ENCODE assay signal across 1 cellular context in genomic region chr17:77385750-77386501, GRCh38.
TF ChIP-seq lines count a peak whose summit lies in the region.

No MANE protein-coding gene starts in this region.

TF ChIP-seq in HepG2, 621 proteins besides CTCF, POLR2A, EP300 and RAD21 (continued from another document and continues in another):
- TF ChIP-seq ZBTB38 (CRISPR knock-in tag; IDR thresholded peaks at IDR 0.05) (0 out of 2 replicates have a peak, but pooled peaks have one; percentile 57), ZGPAT (CRISPR knock-in tag; IDR thresholded peaks at IDR 0.05) (0 out of 2 replicates have a peak, but pooled peaks have one; percentile 23), ZNF138 (CRISPR knock-in tag; IDR thresholded peaks at IDR 0.05; ENCODE audit: low read depth) (no peak), GTF3A (CRISPR knock-in tag; conservative IDR thresholded peaks at IDR 0.05) (no peak), ZNF263 (CRISPR knock-in tag; IDR thresholded peaks at IDR 0.05) (no peak), ZMAT3 (CRISPR knock-in tag; conservative IDR thresholded peaks at IDR 0.05) (no peak), SOX6 (IDR thresholded peaks at IDR 0.05) (no peak), SOX6 (CRISPR knock-in tag; IDR thresholded peaks at IDR 0.05) (no peak), GPN1 (CRISPR knock-in tag; IDR thresholded peaks at IDR 0.05; ENCODE audit: borderline replicate concordance) (no peak), ZNF607 (CRISPR knock-in tag; IDR thresholded peaks at IDR 0.05; ENCODE audit: borderline replicate concordance) (no peak), ZNF570 (CRISPR knock-in tag; IDR thresholded peaks at IDR 0.05; ENCODE audit: borderline replicate concordance) (no peak), CBX2 (IDR thresholded peaks at IDR 0.05; ENCODE audit: low read depth, low read length) (no peak), CBX2 (CRISPR knock-in tag; IDR thresholded peaks at IDR 0.05; ENCODE audit: low read depth) (no peak), PHF8 (CRISPR knock-in tag; IDR thresholded peaks at IDR 0.05) (0 out of 2 replicates have a peak, but pooled peaks have one; percentile 20), PAF1 (CRISPR knock-in tag; IDR thresholded peaks at IDR 0.05) (0 out of 2 replicates have a peak, but pooled peaks have one; percentile 15), ZNF20 (CRISPR knock-in tag; IDR thresholded peaks at IDR 0.05) (no peak), ZNF224 (CRISPR knock-in tag; IDR thresholded peaks at IDR 0.05) (no peak), EED (CRISPR knock-in tag; IDR thresholded peaks at IDR 0.05) (no peak), HOXA7 (CRISPR knock-in tag; IDR thresholded peaks at IDR 0.05) (no peak), JUN (CRISPR knock-in tag; IDR thresholded peaks at IDR 0.05) (no peak), TERF1 (CRISPR knock-in tag; IDR thresholded peaks at IDR 0.05) (no peak), ARID2 (CRISPR knock-in tag; IDR thresholded peaks at IDR 0.05; ENCODE audit: borderline replicate concordance) (no peak), KLF16 (CRISPR knock-in tag; IDR thresholded peaks at IDR 0.05) (no peak), ZNF614 (CRISPR knock-in tag; IDR thresholded peaks at IDR 0.05; ENCODE audit: borderline replicate concordance) (no peak), TP53 (CRISPR knock-in tag; conservative IDR thresholded peaks at IDR 0.05) (no peak), ZNF720 (CRISPR knock-in tag; IDR thresholded peaks at IDR 0.05) (no peak), JUNB (CRISPR knock-in tag; IDR thresholded peaks at IDR 0.05; ENCODE audit: borderline replicate concordance) (no peak), KDM4B (CRISPR knock-in tag; IDR thresholded peaks at IDR 0.05) (no peak), SP1 (IDR thresholded peaks at IDR 0.05) (no peak), SP1 (CRISPR knock-in tag; IDR thresholded peaks at IDR 0.05) (no peak), ZEB1 (IDR thresholded peaks at IDR 0.05; ENCODE audit: insufficient replicate concordance, low read depth) (no peak), FOXO4 (CRISPR knock-in tag; conservative IDR thresholded peaks at IDR 0.05) (no peak), MXI1 (IDR thresholded peaks at IDR 0.05; ENCODE audit: borderline replicate concordance, low read depth, low read length) (no peak), ZNF792 (CRISPR knock-in tag; IDR thresholded peaks at IDR 0.05) (no peak), ZNF772 (CRISPR knock-in tag; IDR thresholded peaks at IDR 0.05) (no peak), AGO2 (optimal IDR thresholded peaks at IDR 0.05; ENCODE audit: low read depth, low read length) (peak; percentile 87), ZNF891 (CRISPR knock-in tag; IDR thresholded peaks at IDR 0.05) (no peak), MTA3 (CRISPR knock-in tag; IDR thresholded peaks at IDR 0.05) (no peak), ZNF780A (CRISPR knock-in tag; IDR thresholded peaks at IDR 0.05) (no peak), MYNN (CRISPR knock-in tag; IDR thresholded peaks at IDR 0.05; ENCODE audit: low read depth) (no peak), ZBTB20 (CRISPR knock-in tag; IDR thresholded peaks at IDR 0.05; ENCODE audit: borderline replicate concordance, low read depth) (no peak), NPAS2 (CRISPR knock-in tag; IDR thresholded peaks at IDR 0.05; ENCODE audit: borderline replicate concordance) (no peak), RXRA (CRISPR knock-in tag; IDR thresholded peaks at IDR 0.05) (peak; percentile 38; the same call in 1 of the 2 replicates), HOXA9 (CRISPR knock-in tag; IDR thresholded peaks at IDR 0.05; ENCODE audit: borderline replicate concordance) (no peak), ZNF142 (CRISPR knock-in tag; IDR thresholded peaks at IDR 0.05) (no peak), SNAI1 (CRISPR knock-in tag; IDR thresholded peaks at IDR 0.05; ENCODE audit: borderline replicate concordance) (no peak), MAFF (IDR thresholded peaks at IDR 0.05; ENCODE audit: low read depth, low read length) (no peak), ZNF101 (CRISPR knock-in tag; IDR thresholded peaks at IDR 0.05; ENCODE audit: borderline replicate concordance, low read depth) (no peak)
- TF ChIP-seq, protein P1, sequence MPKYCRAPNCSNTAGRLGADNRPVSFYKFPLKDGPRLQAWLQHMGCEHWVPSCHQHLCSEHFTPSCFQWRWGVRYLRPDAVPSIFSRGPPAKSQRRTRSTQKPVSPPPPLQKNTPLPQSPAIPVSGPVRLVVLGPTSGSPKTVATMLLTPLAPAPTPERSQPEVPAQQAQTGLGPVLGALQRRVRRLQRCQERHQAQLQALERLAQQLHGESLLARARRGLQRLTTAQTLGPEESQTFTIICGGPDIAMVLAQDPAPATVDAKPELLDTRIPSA (CRISPR knock-in tag; IDR thresholded peaks at IDR 0.05; ENCODE audit: borderline replicate concordance), result no peak
- TF ChIP-seq, protein P2, sequence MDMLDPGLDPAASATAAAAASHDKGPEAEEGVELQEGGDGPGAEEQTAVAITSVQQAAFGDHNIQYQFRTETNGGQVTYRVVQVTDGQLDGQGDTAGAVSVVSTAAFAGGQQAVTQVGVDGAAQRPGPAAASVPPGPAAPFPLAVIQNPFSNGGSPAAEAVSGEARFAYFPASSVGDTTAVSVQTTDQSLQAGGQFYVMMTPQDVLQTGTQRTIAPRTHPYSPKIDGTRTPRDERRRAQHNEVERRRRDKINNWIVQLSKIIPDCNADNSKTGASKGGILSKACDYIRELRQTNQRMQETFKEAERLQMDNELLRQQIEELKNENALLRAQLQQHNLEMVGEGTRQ (IDR thresholded peaks at IDR 0.05; ENCODE audit: low read depth, low read length), result 0 out of 2 replicates have a peak, but pooled peaks have one; percentile 3
- TF ChIP-seq, protein P2 (CRISPR knock-in tag; IDR thresholded peaks at IDR 0.05; ENCODE audit: borderline replicate concordance), result no peak
- TF ChIP-seq, protein P3, sequence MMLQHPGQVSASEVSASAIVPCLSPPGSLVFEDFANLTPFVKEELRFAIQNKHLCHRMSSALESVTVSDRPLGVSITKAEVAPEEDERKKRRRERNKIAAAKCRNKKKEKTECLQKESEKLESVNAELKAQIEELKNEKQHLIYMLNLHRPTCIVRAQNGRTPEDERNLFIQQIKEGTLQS (CRISPR knock-in tag; IDR thresholded peaks at IDR 0.05), result no peak
- TF ChIP-seq, protein P4, sequence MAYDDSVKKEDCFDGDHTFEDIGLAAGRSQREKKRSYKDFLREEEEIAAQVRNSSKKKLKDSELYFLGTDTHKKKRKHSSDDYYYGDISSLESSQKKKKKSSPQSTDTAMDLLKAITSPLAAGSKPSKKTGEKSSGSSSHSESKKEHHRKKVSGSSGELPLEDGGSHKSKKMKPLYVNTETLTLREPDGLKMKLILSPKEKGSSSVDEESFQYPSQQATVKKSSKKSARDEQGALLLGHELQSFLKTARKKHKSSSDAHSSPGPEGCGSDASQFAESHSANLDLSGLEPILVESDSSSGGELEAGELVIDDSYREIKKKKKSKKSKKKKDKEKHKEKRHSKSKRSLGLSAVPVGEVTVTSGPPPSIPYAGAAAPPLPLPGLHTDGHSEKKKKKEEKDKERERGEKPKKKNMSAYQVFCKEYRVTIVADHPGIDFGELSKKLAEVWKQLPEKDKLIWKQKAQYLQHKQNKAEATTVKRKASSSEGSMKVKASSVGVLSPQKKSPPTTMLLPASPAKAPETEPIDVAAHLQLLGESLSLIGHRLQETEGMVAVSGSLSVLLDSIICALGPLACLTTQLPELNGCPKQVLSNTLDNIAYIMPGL (CRISPR knock-in tag; IDR thresholded peaks at IDR 0.05; ENCODE audit: borderline replicate concordance in 1 of 2, low read depth in 1 of 2), result no peak
- TF ChIP-seq, protein P5, sequence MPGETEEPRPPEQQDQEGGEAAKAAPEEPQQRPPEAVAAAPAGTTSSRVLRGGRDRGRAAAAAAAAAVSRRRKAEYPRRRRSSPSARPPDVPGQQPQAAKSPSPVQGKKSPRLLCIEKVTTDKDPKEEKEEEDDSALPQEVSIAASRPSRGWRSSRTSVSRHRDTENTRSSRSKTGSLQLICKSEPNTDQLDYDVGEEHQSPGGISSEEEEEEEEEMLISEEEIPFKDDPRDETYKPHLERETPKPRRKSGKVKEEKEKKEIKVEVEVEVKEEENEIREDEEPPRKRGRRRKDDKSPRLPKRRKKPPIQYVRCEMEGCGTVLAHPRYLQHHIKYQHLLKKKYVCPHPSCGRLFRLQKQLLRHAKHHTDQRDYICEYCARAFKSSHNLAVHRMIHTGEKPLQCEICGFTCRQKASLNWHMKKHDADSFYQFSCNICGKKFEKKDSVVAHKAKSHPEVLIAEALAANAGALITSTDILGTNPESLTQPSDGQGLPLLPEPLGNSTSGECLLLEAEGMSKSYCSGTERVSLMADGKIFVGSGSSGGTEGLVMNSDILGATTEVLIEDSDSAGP (CRISPR knock-in tag; IDR thresholded peaks at IDR 0.05; ENCODE audit: borderline replicate concordance), result peak; percentile 24; the same call in 1 of the 2 replicates
- TF ChIP-seq, protein P6, sequence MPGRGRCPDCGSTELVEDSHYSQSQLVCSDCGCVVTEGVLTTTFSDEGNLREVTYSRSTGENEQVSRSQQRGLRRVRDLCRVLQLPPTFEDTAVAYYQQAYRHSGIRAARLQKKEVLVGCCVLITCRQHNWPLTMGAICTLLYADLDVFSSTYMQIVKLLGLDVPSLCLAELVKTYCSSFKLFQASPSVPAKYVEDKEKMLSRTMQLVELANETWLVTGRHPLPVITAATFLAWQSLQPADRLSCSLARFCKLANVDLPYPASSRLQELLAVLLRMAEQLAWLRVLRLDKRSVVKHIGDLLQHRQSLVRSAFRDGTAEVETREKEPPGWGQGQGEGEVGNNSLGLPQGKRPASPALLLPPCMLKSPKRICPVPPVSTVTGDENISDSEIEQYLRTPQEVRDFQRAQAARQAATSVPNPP (CRISPR knock-in tag; IDR thresholded peaks at IDR 0.05), result no peak
